ENCODE assay signal across 1 cellular context in the genomic region with DNA sequence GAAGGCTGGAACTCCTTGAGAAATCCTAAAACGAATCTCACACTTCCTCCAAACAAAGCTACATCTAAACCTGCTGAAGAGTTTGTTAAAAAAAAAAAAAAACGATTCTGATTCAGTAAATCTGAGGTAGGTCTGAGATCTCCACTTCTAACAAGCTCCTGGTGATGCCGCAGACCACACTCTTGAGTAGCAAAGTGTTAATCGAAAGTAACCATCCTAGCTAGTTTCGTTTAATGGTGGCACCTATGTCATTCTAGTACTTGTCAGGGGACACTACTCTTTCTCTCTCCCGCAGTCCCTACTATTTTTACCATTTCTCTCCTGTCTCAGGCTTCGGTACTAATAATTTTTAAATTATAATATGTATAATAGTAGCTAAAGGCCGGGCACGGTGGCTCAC.
TF ChIP-seq lines count a peak whose summit lies in the region.

No MANE protein-coding gene starts in this region.

TF ChIP-seq in GM12878, 131 proteins besides CTCF, POLR2A, EP300 and RAD21:
- TF ChIP-seq ATF7 (IDR thresholded peaks at IDR 0.05; ENCODE audit: low read depth) (0 out of 2 replicates have a peak, but pooled peaks have one; percentile 36), ATF2 (IDR thresholded peaks at IDR 0.05; ENCODE audit: low read length) (peak; percentile 67), EED (IDR thresholded peaks at IDR 0.05; ENCODE audit: low read depth) (peak; percentile 55), RB1 (IDR thresholded peaks at IDR 0.05; ENCODE audit: borderline replicate concordance) (no peak), NFIC (IDR thresholded peaks at IDR 0.05; ENCODE audit: low read depth, low read length) (0 out of 2 replicates have a peak, but pooled peaks have one; percentile 33), SUPT20H (IDR thresholded peaks at IDR 0.05; ENCODE audit: borderline replicate concordance, control insufficient read depth, low read depth, low read length) (no peak), NR2F1 (conservative IDR thresholded peaks at IDR 0.05) (no peak), RUNX3 (IDR thresholded peaks at IDR 0.05; ENCODE audit: low read length) (peak; percentile 93), YY1 (IDR thresholded peaks at IDR 0.05; ENCODE audit: low read depth, low read length) (0 out of 2 replicates have a peak, but pooled peaks have one; percentile 42), WRNIP1 (IDR thresholded peaks at IDR 0.05; ENCODE audit: borderline replicate concordance, low read depth, low read length) (no peak), IRF4 (IDR thresholded peaks at IDR 0.05; ENCODE audit: low read depth, low read length) (peak; percentile 62; the same call in 1 of the 2 replicates), MTA2 (IDR thresholded peaks at IDR 0.05; ENCODE audit: low read depth) (peak; percentile 24; the same call in 1 of the 2 replicates), BACH1 (IDR thresholded peaks at IDR 0.05; ENCODE audit: borderline replicate concordance) (no peak), DPF2 (IDR thresholded peaks at IDR 0.05) (0 out of 2 replicates have a peak, but pooled peaks have one; percentile 27), ETV6 (conservative IDR thresholded peaks at IDR 0.05 in 1 of 2, IDR thresholded peaks at IDR 0.05 in 1 of 2; ENCODE audit: borderline replicate concordance in 1 of 2, low read depth in 1 of 2) (0 out of 4 replicates have a peak, but pooled peaks of 1 of the 2 experiments have one; percentile 19), CREM (IDR thresholded peaks at IDR 0.05; ENCODE audit: low read depth) (0 out of 2 replicates have a peak, but pooled peaks have one; percentile 30), BCL11A (IDR thresholded peaks at IDR 0.05; ENCODE audit: low read depth, low read length) (peak; percentile 47; the same call in 1 of the 2 replicates), ZNF24 (IDR thresholded peaks at IDR 0.05) (no peak), POLR2AphosphoS5 (IDR thresholded peaks at IDR 0.05; ENCODE audit: low read length) (no peak), JUNB (IDR thresholded peaks at IDR 0.05) (peak; percentile 61)
- TF ChIP-seq, protein P1, sequence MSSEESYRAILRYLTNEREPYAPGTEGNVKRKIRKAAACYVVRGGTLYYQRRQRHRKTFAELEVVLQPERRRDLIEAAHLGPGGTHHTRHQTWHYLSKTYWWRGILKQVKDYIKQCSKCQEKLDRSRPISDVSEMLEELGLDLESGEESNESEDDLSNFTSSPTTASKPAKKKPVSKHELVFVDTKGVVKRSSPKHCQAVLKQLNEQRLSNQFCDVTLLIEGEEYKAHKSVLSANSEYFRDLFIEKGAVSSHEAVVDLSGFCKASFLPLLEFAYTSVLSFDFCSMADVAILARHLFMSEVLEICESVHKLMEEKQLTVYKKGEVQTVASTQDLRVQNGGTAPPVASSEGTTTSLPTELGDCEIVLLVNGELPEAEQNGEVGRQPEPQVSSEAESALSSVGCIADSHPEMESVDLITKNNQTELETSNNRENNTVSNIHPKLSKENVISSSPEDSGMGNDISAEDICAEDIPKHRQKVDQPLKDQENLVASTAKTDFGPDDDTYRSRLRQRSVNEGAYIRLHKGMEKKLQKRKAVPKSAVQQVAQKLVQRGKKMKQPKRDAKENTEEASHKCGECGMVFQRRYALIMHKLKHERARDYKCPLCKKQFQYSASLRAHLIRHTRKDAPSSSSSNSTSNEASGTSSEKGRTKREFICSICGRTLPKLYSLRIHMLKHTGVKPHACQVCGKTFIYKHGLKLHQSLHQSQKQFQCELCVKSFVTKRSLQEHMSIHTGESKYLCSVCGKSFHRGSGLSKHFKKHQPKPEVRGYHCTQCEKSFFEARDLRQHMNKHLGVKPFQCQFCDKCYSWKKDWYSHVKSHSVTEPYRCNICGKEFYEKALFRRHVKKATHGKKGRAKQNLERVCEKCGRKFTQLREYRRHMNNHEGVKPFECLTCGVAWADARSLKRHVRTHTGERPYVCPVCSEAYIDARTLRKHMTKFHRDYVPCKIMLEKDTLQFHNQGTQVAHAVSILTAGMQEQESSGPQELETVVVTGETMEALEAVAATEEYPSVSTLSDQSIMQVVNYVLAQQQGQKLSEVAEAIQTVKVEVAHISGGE (CRISPR knock-in tag; IDR thresholded peaks at IDR 0.05), result no peak
